19 cellular contexts compared by ENCODE assay signal in genomic region chr11:21560466-21560975, GRCh38.
"Had no signal": no experiment of that assay in that cellular context is flagged by ENCODE, and none has a peak within 500 bp of the region (broad histone marks: within the 10 kb centered on the region; RNA-seq: fewer than 3 reads in every experiment).

No MANE protein-coding gene starts in this region.

- H3K27ac ChIP-seq: SJSA1 had no signal

- DNase-seq: KBM-7, MG63, NCI-H1092, NCI-H1105 treated with DMSO at 0.1 percent for 48 hours, NCI-H1694, NCI-H187 treated with DMSO at 0.1 percent for 48 hours, NCI-H2029 treated with DMSO at 0.1 percent for 48 hours, NCI-H2171 treated with DMSO at 0.1 percent for 48 hours, NCI-H345, NCI-H446 treated with DMSO at 0.1 percent for 48 hours, NCI-H510A treated with DMSO at 0.1 percent for 48 hours, NCI-H526, Right ventricle myocardium superior, RPMI8226, SIG-M5 had no signal

- FAIRE-seq: HTR-8/SVneo, RCC 7860 had no signal

- H3K36me3 ChIP-seq: MG63, SJSA1 had no signal

- H3K27me3 ChIP-seq: MG63, SJSA1 had no signal

- H3K4me3 ChIP-seq: MG63, SJSA1, SK-N-MC had no signal

- H3K4me1 ChIP-seq: SJSA1 had no signal

- H3K9me3 ChIP-seq: MG63, SJSA1 had no signal
